Comparison of ENCODE assay signal across 8 cellular contexts in genomic region chr17:29292992-29293889, GRCh38. TPM values are rescaled to one million over a fixed set of nuclear protein-coding genes. Genes with fewer than 3 reads are reported as not detected.
A peak's percentile ranks its signal among the peaks of the same experiment; 100 is the strongest.
DNase-seq lines count a peak whose midpoint lies in the region; ATAC-seq and TF ChIP-seq lines count a peak whose summit lies in the region.

No MANE protein-coding gene starts in this region.

- no peak for ATAC-seq in HG02610 (IDR thresholded peaks at IDR 0.05; ENCODE audit: unreplicated experiment)

- DNase-seq in AG09309 (ENCODE audit: low read depth) (no peak), T-helper 9 cell (peak; percentile 50), astrocyte of the spinal cord (ENCODE audit: low read depth, low spot score) (peak; percentile 35), iPS DF 6.9 (ENCODE audit: low read depth, low spot score) (no peak), sigmoid colon (peak; percentile 82)

- no peak for TF ChIP-seq CTCF in AG09309 (IDR thresholded peaks at IDR 0.05; ENCODE audit: control insufficient read depth, insufficient read depth, low read depth, low read length, missing control alignments)
- no peak for TF ChIP-seq CTCF in Loucy (conservative IDR thresholded peaks at IDR 0.05; ENCODE audit: low read length)
- TF ChIP-seq CTCF in astrocyte of the spinal cord (IDR thresholded peaks at IDR 0.05; ENCODE audit: low read depth, low read length) = no peak
- no peak for TF ChIP-seq CTCF in sigmoid colon (IDR thresholded peaks at IDR 0.05)

- in situ Hi-C loops in astrocyte of the spinal cord (cut with HindIII; ENCODE audit: low sequenced_read_pairs) = no loop called here

- peak overlapping the region; percentile 86 for H3K9ac ChIP-seq in Loucy (ENCODE audit: low read depth, low read length, poor library complexity, severe bottlenecking)

- H3K4me2 ChIP-seq in Loucy (ENCODE audit: low read depth, low read length, poor library complexity, severe bottlenecking) = peak overlapping the region; percentile 61

- H3K9me2 ChIP-seq in Loucy (replicated peaks; ENCODE audit: low read depth, low read length) = no peaks in the 10 kb centered on the region

- H3K36me3 ChIP-seq in Loucy (ENCODE audit: insufficient read depth, low read length) (peaks cover 10% of the 10 kb centered on the region), iPS DF 6.9 (ENCODE audit: control insufficient read depth, insufficient read depth, low read length) (peaks cover 2% of the 10 kb centered on the region; the same call in 1 of the 2 replicates), sigmoid colon (no peaks in the 10 kb centered on the region)

- H3K27me3 ChIP-seq in Loucy (ENCODE audit: insufficient read depth, low read length, poor library complexity, severe bottlenecking) (peaks cover 5% of the 10 kb centered on the region), iPS DF 6.9 (ENCODE audit: control insufficient read depth, insufficient read depth, low read length) (no peaks in the 10 kb centered on the region), sigmoid colon (no peaks in the 10 kb centered on the region)

- H3K4me1 ChIP-seq in Loucy (ENCODE audit: insufficient read depth, low read length, poor library complexity, severe bottlenecking) = peaks cover 47% of the 10 kb centered on the region
- no peaks in the 10 kb centered on the region for H3K4me1 ChIP-seq in iPS DF 6.9 (ENCODE audit: control insufficient read depth, insufficient read depth, low read length)
- peaks cover 0 to 44% (median 42%) of the 10 kb centered on the region in 4 donors for H3K4me1 ChIP-seq in sigmoid colon

- H3K9me3 ChIP-seq in Loucy (ENCODE audit: insufficient read depth, low read depth, low read length) (no peaks in the 10 kb centered on the region), iPS DF 6.9 (ENCODE audit: control insufficient read depth, insufficient read depth, low read length) (no peaks in the 10 kb centered on the region), sigmoid colon (no peaks in the 10 kb centered on the region)

- no peaks in the 10 kb centered on the region; the same call in 1 of the 2 replicates for H3F3A ChIP-seq in Loucy (ENCODE audit: low read depth)

- TF ChIP-seq EP300 in sigmoid colon (IDR thresholded peaks at IDR 0.05) = no peak

- peaks cover 51% of the 10 kb centered on the region for H4K20me1 ChIP-seq in Loucy (ENCODE audit: insufficient read depth, low read length, poor library complexity, severe bottlenecking)

- TF ChIP-seq POLR2A in GM19099 (IDR thresholded peaks at IDR 0.05; ENCODE audit: extremely low read depth, insufficient read length, low read depth) (peak; percentile 0), sigmoid colon (IDR thresholded peaks at IDR 0.05) (no peak)

- H3K27ac ChIP-seq in iPS DF 6.9 (ENCODE audit: low read length) = no peak overlapping the region
- peak overlapping the region; percentile 96 to 100 (median 100) for H3K27ac ChIP-seq in sigmoid colon

- intact Hi-C loops in sigmoid colon (cut with DNase I) = loop anchor here (5.0 to 10.0 kb wide), 3 partner anchors 76 to 568 kb away; partner anchors contain the start of genes ABHD15, NEK8, TLCD1 and TP53I13

- H3K4me3 ChIP-seq in AG09309 (ENCODE audit: control insufficient read depth, low read depth, low read length) = peak overlapping the region; percentile 92
- H3K4me3 ChIP-seq in Loucy (ENCODE audit: low read length, poor library complexity, severe bottlenecking) = peak overlapping the region; percentile 77
- peak overlapping the region; percentile 94 for H3K4me3 ChIP-seq in astrocyte of the spinal cord (ENCODE audit: low read depth, low read length)
- H3K4me3 ChIP-seq in iPS DF 6.9 (ENCODE audit: low read length) = peak overlapping the region; percentile 94
- H3K4me3 ChIP-seq in sigmoid colon = peak overlapping the region; percentile 87 to 98 (median 92)

- H2AFZ ChIP-seq in Loucy (ENCODE audit: low read length) = 0 out of 2 replicates have a peak overlapping the region, but pooled peaks have one; percentile 41

- H3K79me2 ChIP-seq in Loucy (ENCODE audit: insufficient read depth, low read length) = peaks cover 56% of the 10 kb centered on the region

- WGBS in iPS DF 6.9 (ENCODE audit: insufficient coverage, insufficient read length) = no CpG with 5 or more reads among the region's 54 CpGs
- WGBS in sigmoid colon, 2 donors = 0% methylated on average over 54 of the region's 54 CpGs

RNA-seq across cellular contexts. Expression of gene NUFIP2, which starts 0.7 kb away (rescaled TPM):
- 10 to 100 TPM; 26.5 to 30.7 (median 27.4) TPM for total RNA-seq in sigmoid colon
- polyA plus RNA-seq in sigmoid colon = 10 to 100 TPM in 1 of 3 donors, 1 to 10 TPM in 2; 6.6 to 14.1 (median 6.7) TPM

RNA-seq across cellular contexts. Expression of gene CRYBA1, which starts 46.6 kb away (rescaled TPM):
- not detected for total RNA-seq in sigmoid colon
- polyA plus RNA-seq in sigmoid colon = not detected

Comparison
In these comparisons a context has a peak if more than half of its experiments do, and no peak if none do; other contexts are left out.
1. DNase-seq: peak in T-helper 9 cell (single experiment), astrocyte of the spinal cord (single experiment) and sigmoid colon (single experiment); none in AG09309 (single experiment) and iPS DF 6.9 (single experiment).
2. Peak in every context shown above with its lines, with median percentiles within 50 percentile points of each other: H3K4me3 ChIP-seq.